Comparison of ENCODE assay signal across 1 cellular context in genomic region chr7:151814400-151814914, GRCh38.
TF ChIP-seq lines count a peak whose summit lies in the region.

No MANE protein-coding gene starts in this region.

TF ChIP-seq in HepG2, 621 proteins besides CTCF, POLR2A, EP300 and RAD21 (continued from another document):
- TF ChIP-seq HMGXB3 (CRISPR knock-in tag; IDR thresholded peaks at IDR 0.05; ENCODE audit: borderline replicate concordance) (no peak), ZNF775 (CRISPR knock-in tag; IDR thresholded peaks at IDR 0.05; ENCODE audit: borderline replicate concordance) (no peak), ZBTB21 (CRISPR knock-in tag; IDR thresholded peaks at IDR 0.05) (no peak), JUND (CRISPR knock-in tag; IDR thresholded peaks at IDR 0.05) (no peak), IRF1 (CRISPR knock-in tag; IDR thresholded peaks at IDR 0.05; ENCODE audit: low read depth) (no peak), ZNF576 (CRISPR knock-in tag; IDR thresholded peaks at IDR 0.05) (no peak), SKI (IDR thresholded peaks at IDR 0.05; ENCODE audit: partially characterized antibody) (no peak), MTF2 (CRISPR knock-in tag; IDR thresholded peaks at IDR 0.05; ENCODE audit: borderline replicate concordance) (no peak), ZNF382 (CRISPR knock-in tag; IDR thresholded peaks at IDR 0.05; ENCODE audit: borderline replicate concordance) (no peak)
